Comparison of ENCODE assay signal across 8 cellular contexts in genomic region chrX:136250191-136251041, GRCh38. TPM values are rescaled to one million over a fixed set of nuclear protein-coding genes. Genes with fewer than 3 reads are reported as not detected.
A peak's percentile ranks its signal among the peaks of the same experiment; 100 is the strongest.
DNase-seq lines count a peak whose midpoint lies in the region; ATAC-seq and TF ChIP-seq lines count a peak whose summit lies in the region.

No MANE protein-coding gene starts in this region.

- H3K4me2 ChIP-seq in osteoblast (ENCODE audit: insufficient read depth, low read length) = peak overlapping the region; percentile 83

- H3K9me3 Mint-ChIP-seq in Calu3 (ENCODE audit: low read depth, unreplicated experiment) = no peaks in the 10 kb centered on the region

- H3K9me3 ChIP-seq in osteoblast (ENCODE audit: low read depth, low read length) (no peaks in the 10 kb centered on the region), aorta (ENCODE audit: control insufficient read depth, low read length) (no peaks in the 10 kb centered on the region)

- intact Hi-C loops in Calu3 (cut with micrococcal nuclease; ENCODE audit: unreplicated experiment) (loop anchor here (10.0 kb wide), 1 partner anchor 324 kb away; no protein-coding TSS in a partner anchor), aorta (cut with DNase I) (loop anchor here in 1 of 2 donors (5.0 kb wide), 1 partner anchor 83 kb away; no protein-coding TSS in a partner anchor)

- H4K20me1 ChIP-seq in osteoblast (ENCODE audit: insufficient read depth, low read length) = peaks cover 2% of the 10 kb centered on the region

- 4 to 23% methylated on average over 50 to 53 of the region's 53 CpGs for WGBS in aorta, 2 donors

- peak overlapping the region; percentile 56 for H2AFZ ChIP-seq in osteoblast (ENCODE audit: low read length)

- H3K4me1 ChIP-seq in osteoblast (ENCODE audit: insufficient read depth, low read length) = peaks cover 16% of the 10 kb centered on the region
- no peaks in the 10 kb centered on the region for H3K4me1 ChIP-seq in aorta (ENCODE audit: control insufficient read depth in 1 of 2, insufficient read depth in 2 of 2, low read length in 2 of 2)

- H3K36me3 ChIP-seq in osteoblast (ENCODE audit: insufficient read depth, low read length) = no peaks in the 10 kb centered on the region
- H3K36me3 ChIP-seq in aorta (ENCODE audit: control insufficient read depth in 1 of 2, insufficient read depth in 2 of 2, low read length in 1 of 2) = no peaks in the 10 kb centered on the region

- ATAC-seq in GM21528 (IDR thresholded peaks at IDR 0.05; ENCODE audit: low FRiP score, unreplicated experiment) (peak; percentile 43), aorta (ENCODE audit: low FRiP score) (peak; percentile 63)

- BruUV-seq in Calu3 (replicated peaks; lab: Mats Ljungman, UMichigan) = no TSS peak

- peak overlapping the region; percentile 32 for H3K27ac ChIP-seq in osteoblast (ENCODE audit: low read depth, low read length)
- peak overlapping the region; percentile 51 to 67 for H3K27ac ChIP-seq in aorta (ENCODE audit: low read depth in 1 of 2, low read length in 2 of 2)

- H3K27me3 ChIP-seq in osteoblast (ENCODE audit: insufficient read depth, low read length) (no peaks in the 10 kb centered on the region), aorta (ENCODE audit: control insufficient read depth in 1 of 2, insufficient read depth in 2 of 2, low read length in 1 of 2) (no peaks in the 10 kb centered on the region)

- peaks cover 12% of the 10 kb centered on the region for H3K36me3 Mint-ChIP-seq in Calu3 (ENCODE audit: insufficient read depth, unreplicated experiment)

- H3K27ac Mint-ChIP-seq in Calu3 (ENCODE audit: unreplicated experiment) = no peak overlapping the region

- H3K27me3 Mint-ChIP-seq in Calu3 (ENCODE audit: unreplicated experiment) = no peaks in the 10 kb centered on the region

- peak overlapping the region; percentile 78 for H3K4me3 Mint-ChIP-seq in Calu3 (ENCODE audit: low read depth, unreplicated experiment)

- H3K79me2 ChIP-seq in osteoblast (ENCODE audit: insufficient read depth, low read length) = peaks cover 25% of the 10 kb centered on the region

- no peaks in the 10 kb centered on the region for H3K4me1 Mint-ChIP-seq in Calu3 (ENCODE audit: low read depth, unreplicated experiment)

- CTCF ChIA-PET in Calu3 (lab: Charles Lee) = no interaction called here

- TF ChIP-seq CTCF in Calu3 (IDR thresholded peaks at IDR 0.05; ENCODE audit: unreplicated experiment) = no peak
- TF ChIP-seq CTCF in fibroblast of the aortic adventitia (IDR thresholded peaks at IDR 0.05; ENCODE audit: insufficient read depth, low read length) = no peak
- no peak for TF ChIP-seq CTCF in osteoblast (IDR thresholded peaks at IDR 0.05; ENCODE audit: extremely low read depth, low read depth, low read length)

- H3K4me3 ChIP-seq in fibroblast of the aortic adventitia (ENCODE audit: low read depth, low read length) (peak overlapping the region; percentile 74), osteoblast (ENCODE audit: insufficient read depth, low read length) (peak overlapping the region; percentile 76), aorta (ENCODE audit: low read length in 2 of 2) (peak overlapping the region; percentile 69 to 77)

- peak; percentile 4 for DNase-seq in Calu3
- peak; percentile 25 for DNase-seq in HuH-7.5 (ENCODE audit: low spot score)
- peak; percentile 44 for DNase-seq in activated T-cell treated with anti-CD3 and anti-CD28 coated beads for 4 hours
- DNase-seq in fibroblast of the aortic adventitia (ENCODE audit: low read depth) = no peak
- DNase-seq in osteoblast (ENCODE audit: insufficient read length, low spot score, missing footprints) = peak; percentile 87
- no peak for DNase-seq in aorta
- DNase-seq in 8988T = no peak

RNA-seq across cellular contexts. Expression of gene MAP7D3, which starts 0.8 kb away (rescaled TPM):
- total RNA-seq in Calu3 (2022) (7.9 and 8.0 TPM in 2 replicates), fibroblast of the aortic adventitia (ENCODE audit: low replicate concordance) (18.6 and 23.1 TPM in 2 replicates), osteoblast (19.2 and 23.6 TPM in 2 replicates), aorta (10 to 100 TPM; 28.5 to 30.9 TPM)
- 10 to 100 TPM in 1 of 2 donors, 1 to 10 TPM in 1; 9.8 to 24.8 TPM for polyA plus RNA-seq in aorta

RNA-seq across cellular contexts. Expression of gene ADGRG4, which starts 50.3 kb away (rescaled TPM):
- not detected in 2 replicates for total RNA-seq in Calu3 (2022)
- not detected in 2 replicates for total RNA-seq in fibroblast of the aortic adventitia (ENCODE audit: low replicate concordance)
- not detected in 2 replicates for total RNA-seq in osteoblast
- total RNA-seq in aorta = 1 to 10 TPM in 1 of 2 donors, under 1 TPM in 1; 0.32 to 1.5 TPM
- polyA plus RNA-seq in aorta = not detected

Comparison
In these comparisons a context has a peak if more than half of its experiments do, and no peak if none do; other contexts are left out.
1. DNase-seq: peak in Calu3 (single experiment), HuH-7.5 (single experiment), activated T-cell treated with anti-CD3 and anti-CD28 coated beads for 4 hours (single experiment) and osteoblast (single experiment); none in fibroblast of the aortic adventitia (single experiment), aorta (0 of 2) and 8988T (single experiment).
2. Peak in every context shown above with its lines, with median percentiles within 50 percentile points of each other: H3K4me3 ChIP-seq.